Comparison of ENCODE assay signal across 10 cellular contexts in the genomic region with DNA sequence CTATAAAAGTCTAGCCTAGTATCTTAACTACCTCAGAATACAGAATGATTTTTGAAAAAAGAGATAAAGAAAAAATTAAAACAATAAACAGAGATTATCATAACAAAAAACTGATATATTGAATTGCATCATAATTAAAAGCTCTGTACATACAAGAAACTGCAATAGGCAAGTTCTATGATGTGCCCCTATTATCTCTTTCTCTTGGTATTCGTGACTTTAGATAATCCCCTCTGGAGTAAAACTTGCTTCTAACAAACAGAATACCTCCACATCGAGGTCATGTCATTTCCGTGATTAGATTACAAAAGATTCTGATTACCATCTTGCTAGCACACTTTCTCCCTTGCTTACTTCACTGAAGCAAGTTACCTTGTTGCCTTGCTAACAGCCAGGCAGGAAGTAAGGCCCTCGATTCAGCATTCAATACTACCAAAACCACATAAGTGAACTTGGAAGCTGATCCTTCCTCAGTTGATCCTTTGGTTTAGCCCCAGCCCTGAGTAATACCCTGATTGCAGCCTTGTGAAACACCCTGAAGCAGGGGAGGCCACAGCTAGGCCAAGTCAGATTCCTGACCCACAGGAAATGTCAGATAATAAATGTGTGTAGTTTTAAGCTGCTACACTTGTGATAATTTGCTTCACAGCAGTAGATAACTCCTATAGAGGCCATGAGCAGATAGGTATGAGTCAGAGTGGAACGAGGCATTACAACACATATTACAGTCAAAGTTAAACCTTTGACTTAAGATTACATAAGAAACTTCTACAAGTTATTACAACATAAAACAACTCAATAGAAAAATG. TPM values are rescaled to one million over a fixed set of nuclear protein-coding genes. Genes with fewer than 3 reads are reported as not detected.
DNase-seq lines count a peak whose midpoint lies in the region; ATAC-seq and TF ChIP-seq lines count a peak whose summit lies in the region.
"Had no signal": no experiment of that assay in that cellular context is flagged by ENCODE, and none has a peak within 500 bp of the region (broad histone marks: within the 10 kb centered on the region; RNA-seq: fewer than 3 reads in every experiment).

No MANE protein-coding gene starts in this region.

- H4K20me1 ChIP-seq in fibroblast of lung (ENCODE audit: control insufficient read depth, extremely low read depth, insufficient read depth, low read length) (no peaks in the 10 kb centered on the region), smooth muscle cell (ENCODE audit: low read depth) (no peaks in the 10 kb centered on the region)

- intact Hi-C loops in uterus (cut with DNase I; ENCODE audit: low total_unique reads), result no loop called here

- TF ChIP-seq POLR2A in uterus (IDR thresholded peaks at IDR 0.05), result no peak

- H3K4me1 ChIP-seq in SJCRH30 (peaks cover 6% of the 10 kb centered on the region), fibroblast of lung (ENCODE audit: control insufficient read depth, extremely low read depth, insufficient read depth, low read length) (peaks cover 3% of the 10 kb centered on the region), smooth muscle cell (ENCODE audit: low read depth) (no peaks in the 10 kb centered on the region), uterus (peaks cover 0 to 6% of the 10 kb centered on the region in 2 donors)

- TF ChIP-seq CTCF in fibroblast of lung (conservative IDR thresholded peaks at IDR 0.05 in 1 of 2, IDR thresholded peaks at IDR 0.05 in 1 of 2; ENCODE audit: low read depth in 1 of 2, low read length in 2 of 2) (no peak), smooth muscle cell (IDR thresholded peaks at IDR 0.05; ENCODE audit: borderline replicate concordance, insufficient read depth, poor library complexity, severe bottlenecking) (no peak), uterus (IDR thresholded peaks at IDR 0.05) (no peak)

- peak; percentile 41 for DNase-seq in NK-92 treated with Interleukin-12 subunit alpha and Interleukin-12 subunit beta, amount 100 ng/mL, for 24 hours (lab: John Stamatoyannopoulos, UW)
- DNase-seq in NK-92 (lab: John Stamatoyannopoulos, UW; ENCODE audit: unreplicated experiment) (no peak), SJCRH30 (peak; percentile 31 to 70), fibroblast of lung (ENCODE audit: low read depth in 2 of 2) (peak; percentile 85 to 93), smooth muscle cell (lab: John Stamatoyannopoulos, UW; ENCODE audit: unreplicated experiment) (no peak), uterus (no peak), NCI-H1092 (lab: John Stamatoyannopoulos, UW) (no peak)
- DNase-seq: activated naive CD4-positive, alpha-beta T cell; NCI-H510A had no signal

- H3K27ac ChIP-seq in SJCRH30 (no peak overlapping the region), fibroblast of lung (ENCODE audit: insufficient read depth, low read length) (peak overlapping the region; percentile 39), smooth muscle cell (ENCODE audit: low read depth) (peak overlapping the region; percentile 73), uterus (no peak overlapping the region)

- H2AFZ ChIP-seq in fibroblast of lung (ENCODE audit: low read length), result no peak overlapping the region
- H2AFZ ChIP-seq in smooth muscle cell (ENCODE audit: low read depth), result no peak overlapping the region

- H3F3A ChIP-seq in smooth muscle cell (ENCODE audit: low read depth), result peaks cover 16% of the 10 kb centered on the region

- no peaks in the 10 kb centered on the region for H3K36me3 ChIP-seq in SJCRH30
- no peaks in the 10 kb centered on the region for H3K36me3 ChIP-seq in fibroblast of lung (ENCODE audit: control insufficient read depth, insufficient read depth, low read length)
- no peaks in the 10 kb centered on the region for H3K36me3 ChIP-seq in smooth muscle cell (ENCODE audit: low read depth)
- no peaks in the 10 kb centered on the region for H3K36me3 ChIP-seq in uterus

- 7% methylated on average over 5 of the region's 5 CpGs for WGBS in smooth muscle cell (ENCODE audit: low lambda C conversion rate)

- H3K4me2 ChIP-seq in fibroblast of lung (ENCODE audit: extremely low read depth, insufficient read depth, low read length) (no peak overlapping the region), smooth muscle cell (peak overlapping the region; percentile 38)

- H3K4me3 ChIP-seq in SJCRH30 (no peak overlapping the region), fibroblast of lung (replicated peaks in 1 of 4; ENCODE audit: control extremely low read depth in 1 of 4, insufficient read depth in 1 of 4, low read depth in 3 of 4, low read length in 4 of 4) (no peak overlapping the region), smooth muscle cell (no peak overlapping the region), uterus (no peak overlapping the region)

- no peak for ATAC-seq in HG03457 (IDR thresholded peaks at IDR 0.05; ENCODE audit: unreplicated experiment)

- H3K9ac ChIP-seq in fibroblast of lung (ENCODE audit: insufficient read depth, low read length) (no peak overlapping the region), smooth muscle cell (ENCODE audit: low read depth) (no peak overlapping the region)

- no peaks in the 10 kb centered on the region for H3K27me3 ChIP-seq in SJCRH30
- H3K27me3 ChIP-seq in fibroblast of lung (ENCODE audit: control insufficient read depth, insufficient read depth, low read length), result no peaks in the 10 kb centered on the region
- H3K27me3 ChIP-seq in smooth muscle cell (ENCODE audit: low read depth), result no peaks in the 10 kb centered on the region
- no peaks in the 10 kb centered on the region for H3K27me3 ChIP-seq in uterus

- no peaks in the 10 kb centered on the region for H3K9me3 ChIP-seq in SJCRH30 (replicated peaks)
- no peaks in the 10 kb centered on the region for H3K9me3 ChIP-seq in fibroblast of lung (ENCODE audit: control insufficient read depth, insufficient read depth, low read depth, low read length)
- no peaks in the 10 kb centered on the region for H3K9me3 ChIP-seq in smooth muscle cell (replicated peaks; ENCODE audit: low read depth)
- H3K9me3 ChIP-seq in uterus, result no peaks in the 10 kb centered on the region

- H3K79me2 ChIP-seq in fibroblast of lung (ENCODE audit: control insufficient read depth, insufficient read depth, low read length) (no peaks in the 10 kb centered on the region), smooth muscle cell (ENCODE audit: low read depth) (no peaks in the 10 kb centered on the region)

RNA-seq across cellular contexts. Expression of a gene that starts 53.7 kb away (rescaled TPM):
- total RNA-seq in SJCRH30 (2014; rRNA removed; shearing (Covaris generic)), result 119 and 125 TPM in 2 replicates
- 20.5 and 23.6 TPM in 2 replicates for total RNA-seq in fibroblast of lung
- 20.5 and 21.2 TPM in 2 replicates for polyA plus RNA-seq in fibroblast of lung
- polyA plus RNA-seq in fibroblast of lung (2012), result 16.4 and 19.7 TPM in 2 replicates
- polyA minus RNA-seq in fibroblast of lung (ENCODE audit: low replicate concordance), result 7.3 and 12.2 TPM in 2 replicates
- 13.7 and 13.9 TPM in 2 replicates for total RNA-seq in smooth muscle cell
- polyA plus RNA-seq in smooth muscle cell, result 14.1 and 21.5 TPM in 2 replicates
- total RNA-seq in uterus, result 100 to 1,000 TPM in 1 of 4 donors, 10 to 100 TPM in 3; 36.1 to 104 (median 64.9) TPM

RNA-seq across cellular contexts. Expression of a gene that starts 58.8 kb away (rescaled TPM):
- total RNA-seq in SJCRH30 (2014; rRNA removed; shearing (Covaris generic)), result 11.0 and 13.4 TPM in 2 replicates
- total RNA-seq in fibroblast of lung (9.0 and 13.4 TPM in 2 replicates), smooth muscle cell (17.9 and 25.3 TPM in 2 replicates), uterus (100 to 1,000 TPM in 1 of 4 donors, 10 to 100 TPM in 3; 13.5 to 110 (median 30.4) TPM)
- polyA plus RNA-seq in fibroblast of lung (14.5 and 23.3 TPM in 2 replicates), smooth muscle cell (4.7 and 5.9 TPM in 2 replicates)
- 10.3 and 14.3 TPM in 2 replicates for polyA plus RNA-seq in fibroblast of lung (2012)
- polyA minus RNA-seq in fibroblast of lung (ENCODE audit: low replicate concordance), result 8.1 and 13.2 TPM in 2 replicates

Comparison
In these comparisons a context has a peak if more than half of its experiments do, and no peak if none do; other contexts are left out.
1. DNase-seq: peak in NK-92 treated with Interleukin-12 subunit alpha and Interleukin-12 subunit beta, amount 100 ng/mL, for 24 hours (single experiment), SJCRH30 (2 of 2) and fibroblast of lung (2 of 2); none in NK-92 (single experiment), smooth muscle cell (single experiment), uterus (0 of 2) and NCI-H1092 (single experiment).
2. H3K27ac ChIP-seq: peak in fibroblast of lung (single experiment) and smooth muscle cell (single experiment); none in SJCRH30 (single experiment) and uterus (0 of 2).